In genomic region chr3:183291511-183292031, GRCh38 we compare ENCODE assay signal across 13 cellular contexts. TPM values are rescaled to one million over a fixed set of nuclear protein-coding genes. Genes with fewer than 3 reads are reported as not detected.
DNase-seq lines count a peak whose midpoint lies in the region; ATAC-seq, FAIRE-seq and TF ChIP-seq lines count a peak whose summit lies in the region.
"Had no signal": no experiment of that assay in that cellular context is flagged by ENCODE, and none has a peak within 500 bp of the region (broad histone marks: within the 10 kb centered on the region; RNA-seq: fewer than 3 reads in every experiment).

No MANE protein-coding gene starts in this region.

- H3K9me1 ChIP-seq in endothelial cell of umbilical vein (replicated peaks; ENCODE audit: control insufficient read depth, extremely low read depth, insufficient read depth, low read length), result no peaks in the 10 kb centered on the region

- DNase-seq in H54 (ENCODE audit: insufficient read length, low spot score), result no peak
- DNase-seq in PC-9, result peak in 1 of 2 experiments; percentile 96
- DNase-seq in endothelial cell of umbilical vein (ENCODE audit: low read depth, low spot score), result peak; percentile 55
- DNase-seq in mucosa of descending colon, result no peak
- no peak for DNase-seq in H7
- DNase-seq in T-helper 2 cell treated with Interferon-gamma antibody and Interleukin-4, amounts not matched to agents 5 μg/mL and 100 μg/mL, for 36 hours (ENCODE audit: low spot score), result no peak
- no peak for DNase-seq in posterior cingulate gyrus
- no peak for DNase-seq in NOMO-1 treated with DMSO at 0.1 percent for 48 hours (lab: John Stamatoyannopoulos, UW; ENCODE audit: unreplicated experiment)
- DNase-seq: activated CD4-positive, CD25-positive, alpha-beta regulatory T cell treated with anti-CD3 and anti-CD28 coated beads, Interleukin-2, amount 50 U/mL, for 72 hours; NCI-H1092; NCI-H82 had no signal

- BruUV-seq in PC-9 (replicated peaks; lab: Mats Ljungman, UMichigan) (no TSS peak), endothelial cell of umbilical vein (replicated peaks; lab: Mats Ljungman, UMichigan) (no TSS peak)

- H3K4me2 ChIP-seq in PC-9, result peak overlapping the region; percentile 46
- no peak overlapping the region for H3K4me2 ChIP-seq in endothelial cell of umbilical vein (ENCODE audit: insufficient read depth, low read length)
- H3K4me2 ChIP-seq: BLaER1 treated with 17β-estradiol and CSF1 and Interleukin-3, amounts not matched to agents 10 nM and 100 nM had no signal

- dilution Hi-C loops in endothelial cell of umbilical vein (cut with MboI; ENCODE audit: extremely low pct_ligation_motif_present, low sequenced_read_pairs), result no loop called here

- H3K9me2 ChIP-seq in PC-9 (ENCODE audit: insufficient read depth), result no peaks in the 10 kb centered on the region

- peaks cover 54% of the 10 kb centered on the region for H3F3A ChIP-seq in PC-9 (ENCODE audit: insufficient read depth, low read depth)

- TF ChIP-seq POLR2A in H54 (IDR thresholded peaks at IDR 0.05; ENCODE audit: low read depth, low read length) (no peak), endothelial cell of umbilical vein (IDR thresholded peaks at IDR 0.05; ENCODE audit: low read depth, low read length) (no peak)

- no peak overlapping the region for H3K4me3 Mint-ChIP-seq in T-helper 2 cell treated with Interferon-gamma antibody and Interleukin-4, amounts not matched to agents 5 μg/mL and 100 μg/mL, for 36 hours

- no peak for TF ChIP-seq CTCF in PC-9 (conservative IDR thresholded peaks at IDR 0.05)
- no peak for TF ChIP-seq CTCF in endothelial cell of umbilical vein (IDR thresholded peaks at IDR 0.05; ENCODE audit: extremely low read depth in 1 of 2, insufficient read depth in 1 of 2, low read depth in 1 of 2, low read length in 2 of 2)
- TF ChIP-seq CTCF in mucosa of descending colon (IDR thresholded peaks at IDR 0.05), result no peak

- H3K4me1 Mint-ChIP-seq in T-helper 2 cell treated with Interferon-gamma antibody and Interleukin-4, amounts not matched to agents 5 μg/mL and 100 μg/mL, for 36 hours (ENCODE audit: low read depth), result peaks cover 5% of the 10 kb centered on the region

- H2AFZ ChIP-seq in PC-9, result no peak overlapping the region
- no peak overlapping the region for H2AFZ ChIP-seq in endothelial cell of umbilical vein (ENCODE audit: low read depth, low read length)

- peak overlapping the region; percentile 69 for H3K27ac ChIP-seq in PC-9
- no peak overlapping the region for H3K27ac ChIP-seq in endothelial cell of umbilical vein (ENCODE audit: insufficient read depth, low read depth, low read length)
- H3K27ac ChIP-seq: BLaER1 treated with 17β-estradiol and CSF1 and Interleukin-3, amounts not matched to agents 10 nM and 100 nM had no signal

- peaks cover 3% of the 10 kb centered on the region for H3K9me3 ChIP-seq in PC-9 (ENCODE audit: insufficient read depth, low read depth)
- H3K9me3 ChIP-seq in endothelial cell of umbilical vein (replicated peaks; ENCODE audit: control insufficient read depth, insufficient read depth, low read length), result no peaks in the 10 kb centered on the region
- H3K9me3 ChIP-seq in mucosa of descending colon, result no peaks in the 10 kb centered on the region

- H3K27me3 ChIP-seq in PC-9 (ENCODE audit: insufficient read depth, low read depth) (no peaks in the 10 kb centered on the region), endothelial cell of umbilical vein (ENCODE audit: control insufficient read depth in 2 of 2, insufficient read depth in 2 of 2, low read length in 2 of 2) (no peaks in the 10 kb centered on the region), H7 (ENCODE audit: control insufficient read depth, insufficient read depth, low read length) (no peaks in the 10 kb centered on the region)
- H3K27me3 ChIP-seq: BLaER1 treated with 17β-estradiol and CSF1 and Interleukin-3, amounts not matched to agents 10 nM and 100 nM had no signal

- H3K36me3 Mint-ChIP-seq in T-helper 2 cell treated with Interferon-gamma antibody and Interleukin-4, amounts not matched to agents 5 μg/mL and 100 μg/mL, for 36 hours (ENCODE audit: low read depth), result peaks cover 12% of the 10 kb centered on the region

- no peak overlapping the region for H3K9ac ChIP-seq in endothelial cell of umbilical vein (replicated peaks; ENCODE audit: extremely low read depth, insufficient read depth, low read length)
- H3K9ac ChIP-seq: BLaER1 treated with 17β-estradiol and CSF1 and Interleukin-3, amounts not matched to agents 10 nM and 100 nM had no signal

- POLR2A ChIA-PET in PC-9 (lab: Charles Lee; ENCODE audit: unreplicated experiment) (interaction anchor here (0.7 to 0.8 kb wide), 2 partner anchors 12 to 16 kb away, joined by 5 to 7 read pairs; no protein-coding TSS in a partner anchor), endothelial cell of umbilical vein (lab: Charles Lee) (no interaction called here)

- H3K79me2 ChIP-seq in PC-9 (ENCODE audit: low read depth) (peaks cover 21% of the 10 kb centered on the region), endothelial cell of umbilical vein (ENCODE audit: control insufficient read depth, insufficient read depth, low read length) (no peaks in the 10 kb centered on the region)

- intact Hi-C loops in PC-9 (cut with micrococcal nuclease; ENCODE audit: unreplicated experiment) (loop anchor here (1.0 kb wide), 1 partner anchor 16 kb away; no protein-coding TSS in a partner anchor), endothelial cell of umbilical vein (cut with micrococcal nuclease) (no loop called here), mucosa of descending colon (cut with DNase I, micrococcal nuclease) (no loop called here), posterior cingulate gyrus (cut with DNase I) (no loop called here)

- H4K20me1 ChIP-seq in PC-9 (ENCODE audit: insufficient read depth) (no peaks in the 10 kb centered on the region), endothelial cell of umbilical vein (replicated peaks; ENCODE audit: control insufficient read depth, extremely low read depth, insufficient read depth, low read length) (no peaks in the 10 kb centered on the region)
- H4K20me1 ChIP-seq: BLaER1 treated with 17β-estradiol and CSF1 and Interleukin-3, amounts not matched to agents 10 nM and 100 nM had no signal

- FAIRE-seq in H54 (lab: Jason Lieb, UNC) (peak; percentile 90), endothelial cell of umbilical vein (lab: Jason Lieb, UNC) (peak; percentile 26)
- FAIRE-seq: GM18507 had no signal

- H3K27me3 Mint-ChIP-seq in T-helper 2 cell treated with Interferon-gamma antibody and Interleukin-4, amounts not matched to agents 5 μg/mL and 100 μg/mL, for 36 hours (ENCODE audit: low read depth), result no peaks in the 10 kb centered on the region

- ATAC-seq in mucosa of descending colon, result peak; percentile 72

- H3K4me3 ChIP-seq in PC-9 (peak overlapping the region; percentile 3; the same call in 1 of the 2 replicates), endothelial cell of umbilical vein (replicated peaks in 1 of 3; ENCODE audit: insufficient read depth in 1 of 3, low read depth in 1 of 3, low read length in 3 of 3) (no peak overlapping the region), mucosa of descending colon (no peak overlapping the region), H7 (ENCODE audit: insufficient read depth, low read depth, low read length) (no peak overlapping the region)
- H3K4me3 ChIP-seq: BLaER1 treated with 17β-estradiol and CSF1 and Interleukin-3, amounts not matched to agents 10 nM and 100 nM had no signal

- CTCF ChIA-PET in PC-9 (lab: Charles Lee) (interaction anchor here (1.5 kb wide), 1 partner anchor 26 kb away, joined by 3 read pairs; no protein-coding TSS in a partner anchor), endothelial cell of umbilical vein (lab: Charles Lee) (interaction anchor here (1.0 kb wide), 1 partner anchor 19 kb away, joined by 3 read pairs; no protein-coding TSS in a partner anchor)

- H3K36me3 ChIP-seq in PC-9 (ENCODE audit: low read depth) (peaks cover 13% of the 10 kb centered on the region), endothelial cell of umbilical vein (ENCODE audit: control insufficient read depth in 2 of 2, extremely low read depth in 1 of 2, insufficient read depth in 2 of 2, low read length in 2 of 2) (no peaks in the 10 kb centered on the region), mucosa of descending colon (ENCODE audit: low read depth) (no peaks in the 10 kb centered on the region), H7 (replicated peaks; ENCODE audit: control insufficient read depth, insufficient read depth, low read length) (peaks cover 3% of the 10 kb centered on the region)

- H3K4me1 ChIP-seq in PC-9 (replicated peaks; ENCODE audit: insufficient read depth) (peaks cover 77% of the 10 kb centered on the region), endothelial cell of umbilical vein (ENCODE audit: control insufficient read depth, extremely low read depth, insufficient read depth, low read length) (peaks cover 9% of the 10 kb centered on the region), mucosa of descending colon (ENCODE audit: low read depth) (no peaks in the 10 kb centered on the region)

- H3K27ac Mint-ChIP-seq in T-helper 2 cell treated with Interferon-gamma antibody and Interleukin-4, amounts not matched to agents 5 μg/mL and 100 μg/mL, for 36 hours, result no peak overlapping the region

- H3K9me3 Mint-ChIP-seq in T-helper 2 cell treated with Interferon-gamma antibody and Interleukin-4, amounts not matched to agents 5 μg/mL and 100 μg/mL, for 36 hours, result no peaks in the 10 kb centered on the region

TF ChIP-seq in endothelial cell of umbilical vein, 7 proteins besides CTCF, POLR2A, EP300 and RAD21 (continues in another document):
- TF ChIP-seq MAX (IDR thresholded peaks at IDR 0.05; ENCODE audit: insufficient read depth, insufficient read length) (no peak), FOS (IDR thresholded peaks at IDR 0.05; ENCODE audit: borderline replicate concordance, insufficient read depth, low read length) (no peak), GATA2 (IDR thresholded peaks at IDR 0.05; ENCODE audit: insufficient read depth, insufficient read length, low read depth, low read length) (no peak), MYC (IDR thresholded peaks at IDR 0.05; ENCODE audit: low read depth, low read length) (no peak), JUN (IDR thresholded peaks at IDR 0.05; ENCODE audit: borderline replicate concordance, insufficient read depth, insufficient read length, low read depth) (no peak)

RNA-seq across cellular contexts. Expression of gene B3GNT5, which starts 38.5 kb away (rescaled TPM):
- total RNA-seq in PC-9 (2021), result 30.7 and 33.6 TPM in 2 replicates
- total RNA-seq in endothelial cell of umbilical vein, result 25.6 and 29.4 TPM in 2 replicates
- 3.3 and 4.1 TPM in 2 replicates for polyA plus RNA-seq in endothelial cell of umbilical vein
- 5.1 and 5.6 TPM in 2 replicates for polyA plus RNA-seq in endothelial cell of umbilical vein (2011; cell fraction: cytosol; rRNA removed)
- 3.6 and 5.1 TPM in 2 replicates for polyA plus RNA-seq in endothelial cell of umbilical vein (2011; cell fraction: nucleus; rRNA removed)
- polyA plus RNA-seq in endothelial cell of umbilical vein (2012), result 16.8 and 28.2 TPM in 2 replicates
- polyA minus RNA-seq in endothelial cell of umbilical vein, result 13.5 and 15.5 TPM in 2 replicates
- 2.5 TPM for polyA minus RNA-seq in endothelial cell of umbilical vein (2011; cell fraction: cytosol; rRNA and poly(A)+ RNA removed)
- 6.0 and 6.7 TPM in 2 replicates for polyA minus RNA-seq in endothelial cell of umbilical vein (2011; cell fraction: nucleus; rRNA and poly(A)+ RNA removed)
- total RNA-seq in mucosa of descending colon, result 10 to 100 TPM; 33.7 to 80.1 (median 71.2) TPM
- total RNA-seq in H7 (2014; rRNA removed; shearing (Covaris generic)), result 3.0 and 3.7 TPM in 2 replicates
